10 cellular contexts compared by ENCODE assay signal in the genomic region with DNA sequence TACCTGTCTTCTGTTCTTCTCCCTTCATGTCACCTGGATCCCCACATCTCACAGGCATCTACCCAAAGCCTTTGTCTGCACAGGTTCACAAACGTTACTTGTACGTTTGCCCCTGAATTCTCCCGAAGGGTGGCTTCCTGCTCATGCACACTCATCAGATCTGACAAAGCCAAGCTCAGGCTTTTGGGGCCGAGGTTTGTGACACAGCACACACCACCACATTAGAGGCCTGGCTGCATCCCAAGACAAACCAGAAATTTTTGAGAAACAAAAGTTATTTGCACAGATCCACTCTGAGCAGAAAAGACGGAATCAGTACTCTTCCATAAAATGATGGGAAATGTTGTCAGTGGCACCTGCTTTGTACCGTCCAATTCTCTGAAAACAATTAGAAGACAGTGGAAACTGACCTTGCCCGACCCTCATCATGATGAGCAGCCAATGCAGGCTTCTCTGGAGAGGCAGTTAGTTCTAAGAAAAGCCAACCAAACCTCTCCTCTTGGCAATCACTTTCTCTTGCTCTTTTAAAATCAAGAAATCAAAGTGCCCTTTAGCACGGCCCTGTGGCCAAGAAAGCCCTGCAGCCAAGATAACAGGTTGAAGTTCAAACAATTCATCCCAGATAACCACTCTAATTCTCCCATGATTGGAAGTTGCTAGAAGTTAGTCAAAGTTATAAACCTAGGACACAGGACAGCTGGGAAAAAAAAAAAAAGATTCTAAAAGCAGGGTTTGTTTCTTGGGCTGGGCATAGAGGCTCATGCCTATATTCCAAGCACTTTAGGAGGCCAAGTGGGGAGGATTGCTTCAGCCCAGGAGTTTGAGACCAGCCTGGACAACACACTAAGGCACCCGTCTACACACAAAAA. TPM values are rescaled to one million over a fixed set of nuclear protein-coding genes. Genes with fewer than 3 reads are reported as not detected.
DNase-seq lines count a peak whose midpoint lies in the region; ATAC-seq, FAIRE-seq and TF ChIP-seq lines count a peak whose summit lies in the region.
"Had no signal": no experiment of that assay in that cellular context is flagged by ENCODE, and none has a peak within 500 bp of the region (broad histone marks: within the 10 kb centered on the region; RNA-seq: fewer than 3 reads in every experiment).

No MANE protein-coding gene starts in this region.

- H3K4me1 ChIP-seq in CD4-positive, alpha-beta memory T cell (ENCODE audit: insufficient read depth, low read length): peaks cover 36% of the 10 kb centered on the region
- H3K4me1 ChIP-seq in esophagus squamous epithelium (peaks cover 28 to 67% (median 48%) of the 10 kb centered on the region in 3 donors), psoas muscle (peaks cover 59% of the 10 kb centered on the region), GM23338 (ENCODE audit: insufficient read depth) (peaks cover under 1% of the 10 kb centered on the region; the same call in 1 of the 2 replicates)

- CTCF ChIA-PET in CD4-positive, alpha-beta memory T cell (lab: Charles Lee; ENCODE audit: partially characterized antibody): interaction anchor here (0.9 to 2.4 kb wide), 3 partner anchors 10 to 90 kb away, joined by 3 to 11 read pairs (median 5); no protein-coding TSS in a partner anchor
- CTCF ChIA-PET in activated CD4-positive, alpha-beta T cell treated with anti-CD3 and anti-CD28 coated beads, Interleukin-2, amount 10 ng/mL, durations not matched to agents 7 days and 5 days (lab: Charles Lee): interaction anchor here (0.9 to 1.2 kb wide), 2 partner anchors 8 to 29 kb away, joined by 3 to 5 read pairs; no protein-coding TSS in a partner anchor

- intact Hi-C loops in CD4-positive, alpha-beta memory T cell (cut with micrococcal nuclease): no loop called here
- intact Hi-C loops in esophagus squamous epithelium (cut with DNase I) (no loop called here), psoas muscle (cut with DNase I) (loop anchor here (5.0 to 10.0 kb wide), 3 partner anchors 84 to 206 kb away; no protein-coding TSS in a partner anchor)

- no peaks in the 10 kb centered on the region for H3K27me3 Mint-ChIP-seq in CD4-positive, alpha-beta memory T cell
- peaks cover 2% of the 10 kb centered on the region for H3K27me3 Mint-ChIP-seq in activated CD4-positive, alpha-beta T cell treated with anti-CD3 and anti-CD28 coated beads, Interleukin-2, amount 10 ng/mL, durations not matched to agents 7 days and 5 days
- H3K27me3 Mint-ChIP-seq in GM23338 (ENCODE audit: insufficient read depth, low read depth, poor library complexity): no peaks in the 10 kb centered on the region

- no peaks in the 10 kb centered on the region for H3K9me3 Mint-ChIP-seq in CD4-positive, alpha-beta memory T cell
- H3K9me3 Mint-ChIP-seq in activated CD4-positive, alpha-beta T cell treated with anti-CD3 and anti-CD28 coated beads, Interleukin-2, amount 10 ng/mL, durations not matched to agents 7 days and 5 days: no peaks in the 10 kb centered on the region
- peaks cover 6% of the 10 kb centered on the region for H3K9me3 Mint-ChIP-seq in GM23338

- no peak overlapping the region for H2AFZ ChIP-seq in GM23338

- no peaks in the 10 kb centered on the region for H4K20me1 ChIP-seq in GM23338 (replicated peaks; ENCODE audit: insufficient read depth)

- TF ChIP-seq POLR2A in esophagus squamous epithelium (IDR thresholded peaks at IDR 0.05): no peak

- H3F3A ChIP-seq in GM23338 (replicated peaks; ENCODE audit: low read depth): no peaks in the 10 kb centered on the region

- FAIRE-seq in RCC 7860 (lab: Jason Lieb, UNC): no peak
- FAIRE-seq: islet of Langerhans had no signal

- POLR2A ChIA-PET in CD4-positive, alpha-beta memory T cell (lab: Charles Lee; ENCODE audit: partially characterized antibody): interaction anchor here (0.5 to 3.9 kb wide), 7 partner anchors 9 to 1743 kb away, joined by 3 to 14 read pairs (median 7); no protein-coding TSS in a partner anchor
- POLR2A ChIA-PET in activated CD4-positive, alpha-beta T cell treated with anti-CD3 and anti-CD28 coated beads, Interleukin-2, amount 10 ng/mL, durations not matched to agents 7 days and 5 days (lab: Charles Lee): interaction anchor here (0.7 kb wide), 1 partner anchor 81 kb away, joined by 3 read pairs; no protein-coding TSS in a partner anchor

- no peak for ATAC-seq in psoas muscle
- no peak for ATAC-seq in GM23338

- no peak overlapping the region for H3K4me2 ChIP-seq in GM23338

- H3K4me3 ChIP-seq in CD4-positive, alpha-beta memory T cell (ENCODE audit: low read length in 2 of 2): no peak overlapping the region
- H3K4me3 ChIP-seq in esophagus squamous epithelium (no peak overlapping the region), psoas muscle (no peak overlapping the region), GM23338 (no peak overlapping the region)

- H3K9me2 ChIP-seq in GM23338 (ENCODE audit: insufficient read depth): no peaks in the 10 kb centered on the region

- no peak for TF ChIP-seq CTCF in esophagus squamous epithelium (IDR thresholded peaks at IDR 0.05)
- TF ChIP-seq CTCF in psoas muscle (IDR thresholded peaks at IDR 0.05): no peak
- TF ChIP-seq CTCF in GM23338 (conservative IDR thresholded peaks at IDR 0.05; ENCODE audit: low read depth in 2 of 2): no peak

- H3K27ac Mint-ChIP-seq in CD4-positive, alpha-beta memory T cell: peak overlapping the region; percentile 76 to 96 (median 88)
- H3K27ac Mint-ChIP-seq in activated CD4-positive, alpha-beta T cell treated with anti-CD3 and anti-CD28 coated beads, Interleukin-2, amount 10 ng/mL, durations not matched to agents 7 days and 5 days: peak overlapping the region; percentile 37
- H3K27ac Mint-ChIP-seq in GM23338: no peak overlapping the region; the same call in 1 of the 2 replicates

- peak; percentile 13 to 64 (median 22) for DNase-seq in CD4-positive, alpha-beta memory T cell
- peak; percentile 19 for DNase-seq in activated CD4-positive, alpha-beta T cell treated with anti-CD3 and anti-CD28 coated beads, Interleukin-2, amount 10 ng/mL, durations not matched to agents 7 days and 5 days
- DNase-seq in esophagus squamous epithelium (lab: John Stamatoyannopoulos, UW) (no peak), psoas muscle (no peak), NOMO-1 treated with DMSO at 0.1 percent for 48 hours (lab: John Stamatoyannopoulos, UW; ENCODE audit: unreplicated experiment) (no peak), GM23338 (ENCODE audit: low spot score) (no peak), RCC 7860 (ENCODE audit: low spot score) (no peak), NCI-H146 treated with DMSO at 0.1 percent for 48 hours (lab: John Stamatoyannopoulos, UW; ENCODE audit: unreplicated experiment) (no peak)
- DNase-seq: NCI-H226 had no signal

- 16 to 28% methylated on average over 8 to 9 of the region's 9 CpGs for WGBS in esophagus squamous epithelium, 2 donors
- WGBS in psoas muscle, 3 donors: 25 to 38% (median 31%) methylated on average over 9 of the region's 9 CpGs

- no peaks in the 10 kb centered on the region for H3K36me3 ChIP-seq in CD4-positive, alpha-beta memory T cell (ENCODE audit: insufficient read depth, low read length)
- H3K36me3 ChIP-seq in esophagus squamous epithelium: peaks cover 0 to 41% (median 0%) of the 10 kb centered on the region in 3 donors
- H3K36me3 ChIP-seq in psoas muscle (ENCODE audit: insufficient read depth in 1 of 2, low read depth in 1 of 2): peaks cover 0 to 8% of the 10 kb centered on the region in 2 donors
- no peaks in the 10 kb centered on the region for H3K36me3 ChIP-seq in GM23338 (ENCODE audit: insufficient read depth)

- peaks cover 30 to 78% (median 59%) of the 10 kb centered on the region in 4 donors for H3K4me1 Mint-ChIP-seq in CD4-positive, alpha-beta memory T cell
- H3K4me1 Mint-ChIP-seq in activated CD4-positive, alpha-beta T cell treated with anti-CD3 and anti-CD28 coated beads, Interleukin-2, amount 10 ng/mL, durations not matched to agents 7 days and 5 days: peaks cover 42% of the 10 kb centered on the region
- peaks cover 25% of the 10 kb centered on the region for H3K4me1 Mint-ChIP-seq in GM23338

- H3K9me3 ChIP-seq in CD4-positive, alpha-beta memory T cell (ENCODE audit: control insufficient read depth in 1 of 2, low read length in 2 of 2): no peaks in the 10 kb centered on the region
- H3K9me3 ChIP-seq in esophagus squamous epithelium (no peaks in the 10 kb centered on the region), psoas muscle (no peaks in the 10 kb centered on the region)

- peaks cover 4 to 30% of the 10 kb centered on the region in 2 donors for H3K36me3 Mint-ChIP-seq in CD4-positive, alpha-beta memory T cell
- H3K36me3 Mint-ChIP-seq in activated CD4-positive, alpha-beta T cell treated with anti-CD3 and anti-CD28 coated beads, Interleukin-2, amount 10 ng/mL, durations not matched to agents 7 days and 5 days (ENCODE audit: low read depth): peaks cover 14% of the 10 kb centered on the region
- H3K36me3 Mint-ChIP-seq in GM23338 (ENCODE audit: low read depth): peaks cover 13% of the 10 kb centered on the region

- peak overlapping the region; percentile 22 for H3K27ac ChIP-seq in CD4-positive, alpha-beta memory T cell (ENCODE audit: low read depth, low read length)
- H3K27ac ChIP-seq in esophagus squamous epithelium (peak overlapping the region; percentile 46 to 90 (median 76)), psoas muscle (peak overlapping the region; percentile 94), GM23338 (ENCODE audit: low read depth) (no peak overlapping the region; the same call in 1 of the 2 replicates)

- H3K79me2 ChIP-seq in GM23338 (replicated peaks; ENCODE audit: insufficient read depth): peaks cover 4% of the 10 kb centered on the region; the same call in 1 of the 2 replicates

- peak overlapping the region; percentile 7 to 80 (median 75) for H3K4me3 Mint-ChIP-seq in CD4-positive, alpha-beta memory T cell
- peak overlapping the region; percentile 0 for H3K4me3 Mint-ChIP-seq in activated CD4-positive, alpha-beta T cell treated with anti-CD3 and anti-CD28 coated beads, Interleukin-2, amount 10 ng/mL, durations not matched to agents 7 days and 5 days
- no peak overlapping the region for H3K4me3 Mint-ChIP-seq in GM23338

- no peaks in the 10 kb centered on the region for H3K27me3 ChIP-seq in CD4-positive, alpha-beta memory T cell (ENCODE audit: insufficient read depth, low read length)
- H3K27me3 ChIP-seq in esophagus squamous epithelium (no peaks in the 10 kb centered on the region), psoas muscle (ENCODE audit: insufficient read depth in 3 of 3, low read length in 2 of 3) (no peaks in the 10 kb centered on the region), GM23338 (ENCODE audit: insufficient read depth) (no peaks in the 10 kb centered on the region)

TF ChIP-seq in GM23338, 12 proteins besides CTCF, POLR2A, EP300 and RAD21 (continues in another document):
- TF ChIP-seq ZNF331 (CRISPR knock-in tag; IDR thresholded peaks at IDR 0.05; ENCODE audit: low read depth): no peak

RNA-seq across cellular contexts. Expression of a gene that starts 13.6 kb away (rescaled TPM):
- 10 to 100 TPM; 25.0 to 31.2 TPM for total RNA-seq in CD4-positive, alpha-beta memory T cell
- 10 to 100 TPM in 1 of 2 donors, 1 to 10 TPM in 1; 1.1 to 18.9 TPM for polyA plus RNA-seq in CD4-positive, alpha-beta memory T cell
- total RNA-seq in activated CD4-positive, alpha-beta T cell treated with anti-CD3 and anti-CD28 coated beads, Interleukin-2, amount 10 ng/mL, durations not matched to agents 7 days and 5 days: 10 to 100 TPM; 22.6 to 26.8 TPM
- 100 to 1,000 TPM in 2 of 4 donors, 10 to 100 TPM in 2; 71.1 to 227 (median 147) TPM for total RNA-seq in esophagus squamous epithelium
- 1,000 to 10,000 TPM in 2 of 4 donors, 100 to 1,000 TPM in 2; 792 to 1,728 (median 949) TPM for total RNA-seq in psoas muscle
- polyA plus RNA-seq in psoas muscle: 100 to 1,000 TPM in 2 of 3 donors, 10 to 100 TPM in 1; 70.6 to 536 (median 234) TPM
- total RNA-seq in GM23338 (2014; rRNA removed; shearing (Covaris generic)): 7.8 and 8.8 TPM in 2 replicates
- 23.9 and 34.9 TPM in 2 replicates for polyA plus RNA-seq in GM23338 (2016; fragmentation: Nextera tagmentation; extraction: Ambion mirVana)

Comparison
In these comparisons a context has a peak if more than half of its experiments do, and no peak if none do; other contexts are left out.
1. DNase-seq: peak in CD4-positive, alpha-beta memory T cell (5 of 5) and activated CD4-positive, alpha-beta T cell treated with anti-CD3 and anti-CD28 coated beads, Interleukin-2, amount 10 ng/mL, durations not matched to agents 7 days and 5 days (single experiment); none in esophagus squamous epithelium (single experiment), psoas muscle (0 of 2), NOMO-1 treated with DMSO at 0.1 percent for 48 hours (single experiment), GM23338 (single experiment), RCC 7860 (single experiment) and NCI-H146 treated with DMSO at 0.1 percent for 48 hours (single experiment).
2. intact Hi-C loops: an anchor here in psoas muscle (5.0 to 10.0 kb wide); none called in CD4-positive, alpha-beta memory T cell and esophagus squamous epithelium.